ENCODE assay signal across 13 cellular contexts in genomic region chr3:49158792-49159191, GRCh38. TPM values are rescaled to one million over a fixed set of nuclear protein-coding genes. Genes with fewer than 3 reads are reported as not detected.
DNase-seq lines count a peak whose midpoint lies in the region; ATAC-seq and TF ChIP-seq lines count a peak whose summit lies in the region.
"Had no signal": no experiment of that assay in that cellular context is flagged by ENCODE, and none has a peak within 500 bp of the region (broad histone marks: within the 10 kb centered on the region; RNA-seq: fewer than 3 reads in every experiment).

No MANE protein-coding gene starts in this region.

- H3K27me3 ChIP-seq in osteoblast (ENCODE audit: insufficient read depth, low read length), result no peaks in the 10 kb centered on the region
- H3K27me3 ChIP-seq: gastroesophageal sphincter, transverse colon had no signal

- H3K9me3 Mint-ChIP-seq in T-cell, result no peaks in the 10 kb centered on the region
- H3K9me3 Mint-ChIP-seq in activated naive CD8-positive, alpha-beta T cell treated with anti-CD3 and anti-CD28 coated beads for 36 hours, result no peaks in the 10 kb centered on the region

- H3K36me3 ChIP-seq in osteoblast (ENCODE audit: insufficient read depth, low read length), result peaks cover 12% of the 10 kb centered on the region

- no peaks in the 10 kb centered on the region for H3K9me3 ChIP-seq in osteoblast (ENCODE audit: low read depth, low read length)
- H3K9me3 ChIP-seq: gastroesophageal sphincter, transverse colon had no signal

- peaks cover 4% of the 10 kb centered on the region for H3K36me3 Mint-ChIP-seq in T-cell
- H3K36me3 Mint-ChIP-seq in activated naive CD8-positive, alpha-beta T cell treated with anti-CD3 and anti-CD28 coated beads for 36 hours, result peaks cover 11% of the 10 kb centered on the region

- H3K27me3 Mint-ChIP-seq in T-cell, result no peaks in the 10 kb centered on the region
- no peaks in the 10 kb centered on the region for H3K27me3 Mint-ChIP-seq in activated naive CD8-positive, alpha-beta T cell treated with anti-CD3 and anti-CD28 coated beads for 36 hours

- H3K27ac ChIP-seq in osteoblast (ENCODE audit: low read depth, low read length), result no peak overlapping the region
- H3K27ac ChIP-seq: C4-2B, gastroesophageal sphincter, transverse colon had no signal

- H2AFZ ChIP-seq in osteoblast (ENCODE audit: low read length), result no peak overlapping the region

- POLR2A ChIA-PET in T-cell (lab: Charles Lee), result interaction anchor here in 1 of 2 donors (0.7 kb wide), 1 partner anchor 115 kb away, joined by 3 read pairs; no protein-coding TSS in a partner anchor

- H3K79me2 ChIP-seq in osteoblast (ENCODE audit: insufficient read depth, low read length), result peaks cover 5% of the 10 kb centered on the region

- H3K4me1 Mint-ChIP-seq in T-cell, result peaks cover 5 to 15% (median 13%) of the 10 kb centered on the region in 3 donors
- peaks cover 17% of the 10 kb centered on the region for H3K4me1 Mint-ChIP-seq in activated naive CD8-positive, alpha-beta T cell treated with anti-CD3 and anti-CD28 coated beads for 36 hours

- H3K4me3 ChIP-seq in osteoblast (ENCODE audit: insufficient read depth, low read length), result no peak overlapping the region
- H3K4me3 ChIP-seq: gastroesophageal sphincter, transverse colon had no signal

- H3K27ac Mint-ChIP-seq in T-cell, result peak overlapping the region; percentile 19 to 22
- no peak overlapping the region for H3K27ac Mint-ChIP-seq in activated naive CD8-positive, alpha-beta T cell treated with anti-CD3 and anti-CD28 coated beads for 36 hours

- H4K20me1 ChIP-seq in osteoblast (ENCODE audit: insufficient read depth, low read length), result peaks cover 6% of the 10 kb centered on the region

- TF ChIP-seq CTCF in osteoblast (IDR thresholded peaks at IDR 0.05; ENCODE audit: extremely low read depth, low read depth, low read length), result no peak

- ATAC-seq in T-cell (replicated peaks in 1 of 4) (no peak), GM18867 (IDR thresholded peaks at IDR 0.05; ENCODE audit: unreplicated experiment) (no peak)

- no peak overlapping the region for H3K4me3 Mint-ChIP-seq in T-cell
- H3K4me3 Mint-ChIP-seq in activated naive CD8-positive, alpha-beta T cell treated with anti-CD3 and anti-CD28 coated beads for 36 hours, result no peak overlapping the region

- no peak overlapping the region for H3K4me2 ChIP-seq in osteoblast (ENCODE audit: insufficient read depth, low read length)

- CTCF ChIA-PET in T-cell (lab: Charles Lee), result interaction anchor here in 1 of 2 donors (0.7 to 2.8 kb wide), 2 partner anchors 65 to 347 kb away, joined by 3 to 9 read pairs; partner anchors contain the start of gene QRICH1

- DNase-seq in DMS53 (lab: John Stamatoyannopoulos, UW) (peak; percentile 2), DMS53 treated with DMSO at 0.1 percent for 48 hours (lab: John Stamatoyannopoulos, UW; ENCODE audit: unreplicated experiment) (no peak), T-cell (no peak), osteoblast (ENCODE audit: insufficient read length, low spot score, missing footprints) (peak; percentile 49)
- DNase-seq in activated naive CD8-positive, alpha-beta T cell treated with anti-CD3 and anti-CD28 coated beads for 36 hours, result no peak
- DNase-seq: 8988T, cortex of kidney, NCI-H1930, NCI-H510A treated with DMSO at 0.1 percent for 48 hours had no signal

- no peaks in the 10 kb centered on the region for H3K4me1 ChIP-seq in osteoblast (ENCODE audit: insufficient read depth, low read length)

RNA-seq across cellular contexts. Expression of gene CCDC71, which starts 7.3 kb away (rescaled TPM):
- 10 to 100 TPM; 20.4 to 37.0 (median 35.8) TPM for total RNA-seq in T-cell
- 19.2 and 22.8 TPM in 2 replicates for total RNA-seq in osteoblast
- total RNA-seq in activated naive CD8-positive, alpha-beta T cell treated with anti-CD3 and anti-CD28 coated beads for 36 hours, result 10 to 100 TPM; 30.0 to 30.9 TPM

RNA-seq across cellular contexts. Expression of gene KLHDC8B, which starts 12.6 kb away (rescaled TPM):
- total RNA-seq in T-cell (1 to 10 TPM; 2.0 to 7.3 (median 4.7) TPM), osteoblast (16.6 and 18.3 TPM in 2 replicates)
- total RNA-seq in activated naive CD8-positive, alpha-beta T cell treated with anti-CD3 and anti-CD28 coated beads for 36 hours, result 1 to 10 TPM; 3.4 TPM

RNA-seq across cellular contexts. Expression of gene LAMB2, which starts 25.9 kb away (rescaled TPM):
- total RNA-seq in T-cell (1 to 10 TPM in 3 of 5 donors, under 1 TPM in 2; 0.25 to 3.7 (median 2.1) TPM), osteoblast (355 and 450 TPM in 2 replicates)
- not detected for total RNA-seq in activated naive CD8-positive, alpha-beta T cell treated with anti-CD3 and anti-CD28 coated beads for 36 hours

RNA-seq across cellular contexts. Expression of gene USP19, which starts 38.2 kb away (rescaled TPM):
- total RNA-seq in T-cell (100 to 1,000 TPM in 3 of 5 donors, 10 to 100 TPM in 2; 56.5 to 117 (median 105) TPM), osteoblast (37.1 and 49.6 TPM in 2 replicates)
- total RNA-seq in activated naive CD8-positive, alpha-beta T cell treated with anti-CD3 and anti-CD28 coated beads for 36 hours, result 10 to 100 TPM; 50.8 to 55.5 TPM

RNA-seq across cellular contexts. Expression of gene QARS1, which starts 54.2 kb away (rescaled TPM):
- 100 to 1,000 TPM; 215 to 261 (median 245) TPM for total RNA-seq in T-cell
- 360 and 416 TPM in 2 replicates for total RNA-seq in osteoblast
- 100 to 1,000 TPM; 252 to 272 TPM for total RNA-seq in activated naive CD8-positive, alpha-beta T cell treated with anti-CD3 and anti-CD28 coated beads for 36 hours

Comparison
In these comparisons a context has a peak if more than half of its experiments do, and no peak if none do; other contexts are left out.
1. DNase-seq: peak in DMS53 (single experiment) and osteoblast (single experiment); none in DMS53 treated with DMSO at 0.1 percent for 48 hours (single experiment), T-cell (0 of 34) and activated naive CD8-positive, alpha-beta T cell treated with anti-CD3 and anti-CD28 coated beads for 36 hours (single experiment).
2. RNA of gene LAMB2, which starts 25.9 kb away (total RNA-seq): 355 to 450 TPM in osteoblast; 0.25 to 3.7 TPM in T-cell and not detected in activated naive CD8-positive, alpha-beta T cell treated with anti-CD3 and anti-CD28 coated beads for 36 hours; every median in the first group is over 10 times any median in the second.